Comparison of ENCODE assay signal across 12 cellular contexts in genomic region chr20:6590891-6591679, GRCh38.
DNase-seq lines count a peak whose midpoint lies in the region; ATAC-seq and TF ChIP-seq lines count a peak whose summit lies in the region.
"Had no signal": no experiment of that assay in that cellular context is flagged by ENCODE, and none has a peak within 500 bp of the region (broad histone marks: within the 10 kb centered on the region; RNA-seq: fewer than 3 reads in every experiment).

No MANE protein-coding gene starts in this region.

- TF ChIP-seq POLR2A in tibial nerve (IDR thresholded peaks at IDR 0.05): no peak

- peak overlapping the region; percentile 70 for H3K27ac Mint-ChIP-seq in mesothelial cell of epicardium
- H3K27ac Mint-ChIP-seq: CD14-positive monocyte had no signal

- no peaks in the 10 kb centered on the region for H3K27me3 Mint-ChIP-seq in mesothelial cell of epicardium (ENCODE audit: low read depth)

- DNase-seq in AG10803 (ENCODE audit: low read depth): peak; percentile 73
- DNase-seq in NCI-H1105 treated with DMSO at 0.1 percent for 48 hours (lab: John Stamatoyannopoulos, UW): peak; percentile 51
- peak; percentile 78 for DNase-seq in dedifferentiated amniotic fluid mesenchymal stem cell (ENCODE audit: extremely low spot score)
- no peak for DNase-seq in mesothelial cell of epicardium (ENCODE audit: low spot score in 2 of 2, unreplicated experiment in 2 of 2)
- DNase-seq in NCI-H1092 (lab: John Stamatoyannopoulos, UW): no peak
- DNase-seq in tibial nerve (ENCODE audit: low spot score in 2 of 2): no peak
- no peak for DNase-seq in OCI-M2 (lab: John Stamatoyannopoulos, UW; ENCODE audit: unreplicated experiment)
- DNase-seq: NCI-H187, OCI-M1 had no signal

- no peak overlapping the region for H3K4me3 Mint-ChIP-seq in mesothelial cell of epicardium
- H3K4me3 Mint-ChIP-seq: CD14-positive monocyte had no signal

- H3K4me1 ChIP-seq in tibial nerve: peaks cover 0 to 8% (median 0%) of the 10 kb centered on the region in 4 donors

- WGBS in tibial nerve, 2 donors: 43 to 53% methylated on average over 8 of the region's 8 CpGs

- no peak for TF ChIP-seq CTCF in AG10803 (conservative IDR thresholded peaks at IDR 0.05; ENCODE audit: low read length)
- no peak for TF ChIP-seq CTCF in mesothelial cell of epicardium (IDR thresholded peaks at IDR 0.05; ENCODE audit: unreplicated experiment)
- TF ChIP-seq CTCF in tibial nerve (IDR thresholded peaks at IDR 0.05): no peak

- H3K9me3 Mint-ChIP-seq in mesothelial cell of epicardium: peaks cover 15% of the 10 kb centered on the region

- H3K36me3 ChIP-seq in tibial nerve: no peaks in the 10 kb centered on the region
- H3K36me3 ChIP-seq: neutrophil had no signal

- peaks cover 5% of the 10 kb centered on the region for H3K36me3 Mint-ChIP-seq in mesothelial cell of epicardium
- H3K36me3 Mint-ChIP-seq: CD14-positive monocyte had no signal

- no peak for ATAC-seq in GM21367 (IDR thresholded peaks at IDR 0.05; ENCODE audit: unreplicated experiment)

- TF ChIP-seq EP300 in tibial nerve (IDR thresholded peaks at IDR 0.05): no peak

- no peak overlapping the region for H3K27ac ChIP-seq in tibial nerve
- H3K27ac ChIP-seq: neutrophil had no signal

- H3K9me3 ChIP-seq in tibial nerve: no peaks in the 10 kb centered on the region
- H3K9me3 ChIP-seq: neutrophil had no signal

- H3K27me3 ChIP-seq in tibial nerve: no peaks in the 10 kb centered on the region

- H3K4me3 ChIP-seq in AG10803 (ENCODE audit: low read length) (no peak overlapping the region), tibial nerve (no peak overlapping the region)

- peaks cover 45% of the 10 kb centered on the region for H3K4me1 Mint-ChIP-seq in mesothelial cell of epicardium
- H3K4me1 Mint-ChIP-seq: CD14-positive monocyte had no signal

Comparison
In these comparisons a context has a peak if more than half of its experiments do, and no peak if none do; other contexts are left out.
1. DNase-seq: peak in AG10803 (single experiment), NCI-H1105 treated with DMSO at 0.1 percent for 48 hours (single experiment) and dedifferentiated amniotic fluid mesenchymal stem cell (single experiment); none in mesothelial cell of epicardium (0 of 2), NCI-H1092 (single experiment), tibial nerve (0 of 2) and OCI-M2 (single experiment).